ENCODE assay signal across 7 cellular contexts in the genomic region with DNA sequence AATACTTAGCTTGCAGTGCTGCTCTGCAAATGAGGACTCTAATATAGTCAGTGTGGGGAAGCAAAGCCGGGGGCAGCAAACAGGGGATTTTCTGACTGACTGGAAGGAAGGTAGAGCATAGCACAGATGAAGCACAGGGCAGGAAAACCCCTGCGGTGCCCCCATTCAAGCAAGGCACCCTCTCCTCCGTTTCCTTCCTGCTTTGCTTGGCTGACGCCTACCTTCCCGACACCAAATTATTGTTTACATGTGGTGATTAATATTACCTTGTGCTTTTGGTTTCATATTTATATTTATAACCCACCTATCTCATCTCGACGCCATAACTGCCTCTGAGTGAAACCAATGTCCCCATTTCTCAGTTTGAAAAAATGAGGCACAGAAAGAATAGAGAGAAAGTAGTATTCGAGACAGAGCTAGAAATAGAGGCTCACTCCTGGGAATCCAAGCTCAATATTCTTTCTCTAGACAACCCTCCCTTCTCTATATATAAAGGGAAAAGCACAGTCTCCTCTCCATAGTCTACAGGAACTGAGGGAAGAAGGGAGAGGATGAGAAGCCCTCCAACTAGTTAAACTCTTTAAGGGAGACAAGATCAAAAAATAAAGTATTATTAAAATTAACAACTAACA. TPM values are rescaled to one million over a fixed set of nuclear protein-coding genes. Genes with fewer than 3 reads are reported as not detected.
DNase-seq lines count a peak whose midpoint lies in the region; ATAC-seq and TF ChIP-seq lines count a peak whose summit lies in the region.

No MANE protein-coding gene starts in this region.

- TF ChIP-seq CTCF in esophagus muscularis mucosa (IDR thresholded peaks at IDR 0.05) (no peak), omental fat pad (IDR thresholded peaks at IDR 0.05) (no peak)

- peak; percentile 64 to 73 for DNase-seq in activated T-cell treated with anti-CD3 and anti-CD28 coated beads, Interleukin-2, amount 50 U/mL, for 48 hours
- no peak for DNase-seq in G401 (ENCODE audit: low spot score)
- DNase-seq in esophagus muscularis mucosa (ENCODE audit: extremely low spot score) = no peak
- no peak for DNase-seq in omental fat pad (ENCODE audit: low spot score)

- H3K27ac ChIP-seq in skeletal muscle tissue (ENCODE audit: low read depth, low read length) (peak overlapping the region; percentile 96), esophagus muscularis mucosa (replicated peaks in 1 of 4) (no peak overlapping the region)

- in situ Hi-C loops in G401 (cut with HindIII; ENCODE audit: low sequenced_read_pairs) = no loop called here

- intact Hi-C loops in esophagus muscularis mucosa (cut with DNase I) = no loop called here

- H3K36me3 ChIP-seq in skeletal muscle tissue (ENCODE audit: control insufficient read depth in 3 of 3, insufficient read depth in 3 of 3, low read length in 3 of 3) = peaks cover 28 to 41% (median 30%) of the 10 kb centered on the region in 3 donors
- H3K36me3 ChIP-seq in esophagus muscularis mucosa = peaks cover 12 to 96% (median 66%) of the 10 kb centered on the region in 4 donors

- no peak for TF ChIP-seq POLR2A in esophagus muscularis mucosa (IDR thresholded peaks at IDR 0.05; ENCODE audit: low read depth)

- no peak for TF ChIP-seq EP300 in esophagus muscularis mucosa (IDR thresholded peaks at IDR 0.05)

- H3K4me3 ChIP-seq in skeletal muscle tissue (ENCODE audit: low read length in 3 of 3) (no peak overlapping the region), esophagus muscularis mucosa (no peak overlapping the region)

- peak; percentile 58 for ATAC-seq in GM21367 (IDR thresholded peaks at IDR 0.05; ENCODE audit: unreplicated experiment)
- peak; percentile 66 for ATAC-seq in HG03521 (IDR thresholded peaks at IDR 0.05; ENCODE audit: unreplicated experiment)
- ATAC-seq in omental fat pad (ENCODE audit: low FRiP score) = no peak

- H3K9me3 ChIP-seq in skeletal muscle tissue (ENCODE audit: control insufficient read depth in 3 of 3, low read length in 3 of 3) (no peaks in the 10 kb centered on the region), esophagus muscularis mucosa (no peaks in the 10 kb centered on the region)

- H3K4me1 ChIP-seq in skeletal muscle tissue (ENCODE audit: control insufficient read depth in 3 of 3, insufficient read depth in 3 of 3, low read length in 3 of 3) (peaks cover 40 to 46% (median 44%) of the 10 kb centered on the region in 3 donors), esophagus muscularis mucosa (peaks cover 15 to 37% (median 19%) of the 10 kb centered on the region in 4 donors)

- H3K27me3 ChIP-seq in skeletal muscle tissue (ENCODE audit: control insufficient read depth in 3 of 3, insufficient read depth in 3 of 3, low read length in 3 of 3) = no peaks in the 10 kb centered on the region
- no peaks in the 10 kb centered on the region for H3K27me3 ChIP-seq in esophagus muscularis mucosa

- 78% methylated on average over 8 of the region's 8 CpGs for WGBS in esophagus muscularis mucosa

- peak overlapping the region in 1 of 3 donors; percentile 25 for H3K9ac ChIP-seq in skeletal muscle tissue (ENCODE audit: low read depth in 1 of 3, low read length in 3 of 3)

RNA-seq across cellular contexts. Expression of gene PIK3C2B, which starts 41.3 kb away (rescaled TPM):
- 31.8 TPM for total RNA-seq in skeletal muscle tissue
- total RNA-seq in G401 (2014; rRNA removed; shearing (Covaris generic)) = 22.1 and 23.6 TPM in 2 replicates
- 10 to 100 TPM; 10.8 to 15.8 (median 13.6) TPM for total RNA-seq in esophagus muscularis mucosa
- 10 to 100 TPM; 17.2 to 42.4 (median 31.6) TPM for total RNA-seq in omental fat pad

RNA-seq across cellular contexts. Expression of gene PPP1R15B, which starts 41.6 kb away (rescaled TPM):
- total RNA-seq in skeletal muscle tissue (30.3 TPM), esophagus muscularis mucosa (10 to 100 TPM; 42.8 to 56.4 (median 51.4) TPM), omental fat pad (100 to 1,000 TPM in 2 of 4 donors, 10 to 100 TPM in 2; 62.3 to 238 (median 124) TPM)
- total RNA-seq in G401 (2014; rRNA removed; shearing (Covaris generic)) = 16.4 and 30.7 TPM in 2 replicates

Comparison
In these comparisons a context has a peak if more than half of its experiments do, and no peak if none do; other contexts are left out.
1. DNase-seq: peak in activated T-cell treated with anti-CD3 and anti-CD28 coated beads, Interleukin-2, amount 50 U/mL, for 48 hours (2 of 2); none in G401 (single experiment), esophagus muscularis mucosa (single experiment) and omental fat pad (single experiment).